ENCODE assay signal across 28 cellular contexts in the genomic region with DNA sequence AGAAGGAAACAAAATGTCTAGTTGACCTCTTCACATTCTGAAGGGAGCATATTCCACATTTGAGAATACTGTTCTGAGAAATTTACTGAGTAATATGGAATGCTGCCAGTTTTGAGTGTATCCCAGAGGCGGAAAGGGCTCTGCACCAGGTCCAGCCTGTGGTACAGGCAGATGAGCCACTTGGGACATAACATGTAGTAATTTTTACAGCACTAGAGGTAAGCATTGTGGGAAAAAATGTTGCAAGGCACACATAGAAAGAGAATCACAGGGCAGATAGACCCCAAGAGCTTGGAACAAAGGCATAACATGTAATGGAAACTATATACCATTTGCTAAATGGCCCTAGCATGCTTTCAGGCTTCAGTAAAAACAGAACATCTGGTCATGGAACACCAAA.
"Had no signal": no experiment of that assay in that cellular context is flagged by ENCODE, and none has a peak within 500 bp of the region (broad histone marks: within the 10 kb centered on the region; RNA-seq: fewer than 3 reads in every experiment).

No MANE protein-coding gene starts in this region.

- H3K4me3 ChIP-seq: ascending aorta, cardiac muscle cell had no signal

- DNase-seq: activated CD4-positive, alpha-beta memory T cell treated with anti-CD3 and anti-CD28 coated beads, Interleukin-2, amount 10 ng/mL, durations not matched to agents 7 days and 5 days; activated CD4-positive, alpha-beta T cell treated with anti-CD3 and anti-CD28 coated beads for 1 hour; activated CD4-positive, alpha-beta T cell treated with anti-CD3 and anti-CD28 coated beads for 36 hours; activated CD4-positive, alpha-beta T cell treated with anti-CD3 and anti-CD28 coated beads for 48 hours; activated CD4-positive, alpha-beta T cell treated with anti-CD3 and anti-CD28 coated beads, Interleukin-2, amount 10 ng/mL, durations not matched to agents 7 days and 5 days; activated CD4-positive, alpha-beta T cell treated with anti-CD3 and anti-CD28 coated beads, Interleukin-2, amount 50 U/mL, for 48 hours; activated CD4-positive, CD25-positive, alpha-beta regulatory T cell; activated CD8-positive, alpha-beta memory T cell treated with anti-CD3 and anti-CD28 coated beads for 24 hours; activated CD8-positive, alpha-beta memory T cell treated with anti-CD3 and anti-CD28 coated beads, Interleukin-2, amount 10 ng/mL, durations not matched to agents 7 days and 5 days; activated CD8-positive, alpha-beta memory T cell treated with anti-CD3 and anti-CD28 coated beads, Interleukin-2, amount 50 U/mL, for 48 hours; activated CD8-positive, alpha-beta T cell treated with anti-CD3 and anti-CD28 coated beads, Interleukin-2, amount 10 ng/mL, durations not matched to agents 7 days and 5 days; activated effector memory CD4-positive, alpha-beta T cell treated with Interleukin-2 at 50 U/mL for 16 hours; activated gamma-delta T cell; activated naive CD4-positive, alpha-beta T cell treated with anti-CD3 and anti-CD28 coated beads, Interleukin-2, amount 10 ng/mL, durations not matched to agents 7 days and 5 days; activated naive CD4-positive, alpha-beta T cell treated with Interleukin-2 at 50 U/mL for 16 hours; activated naive CD8-positive, alpha-beta T cell treated with anti-CD3 and anti-CD28 coated beads, Interleukin-2, amount 10 ng/mL, durations not matched to agents 7 days and 5 days; activated naive CD8-positive, alpha-beta T cell treated with anti-CD3 and anti-CD28 coated beads, Interleukin-2, amount 50 U/mL, for 24 hours; activated T-cell treated with anti-CD3 and anti-CD28 coated beads, Interleukin-2, amount 50 U/mL, for 24 hours; activated T-cell treated with anti-CD3 and anti-CD28 coated beads, Interleukin-2, amount 50 U/mL, for 48 hours; amygdala; anterior cingulate cortex; caudate nucleus; cerebellar nuclear complex; T-helper 1 cell; T-helper 2 cell; T-helper 9 cell had no signal
